Comparison of ENCODE assay signal across 1 cellular context in the genomic region with DNA sequence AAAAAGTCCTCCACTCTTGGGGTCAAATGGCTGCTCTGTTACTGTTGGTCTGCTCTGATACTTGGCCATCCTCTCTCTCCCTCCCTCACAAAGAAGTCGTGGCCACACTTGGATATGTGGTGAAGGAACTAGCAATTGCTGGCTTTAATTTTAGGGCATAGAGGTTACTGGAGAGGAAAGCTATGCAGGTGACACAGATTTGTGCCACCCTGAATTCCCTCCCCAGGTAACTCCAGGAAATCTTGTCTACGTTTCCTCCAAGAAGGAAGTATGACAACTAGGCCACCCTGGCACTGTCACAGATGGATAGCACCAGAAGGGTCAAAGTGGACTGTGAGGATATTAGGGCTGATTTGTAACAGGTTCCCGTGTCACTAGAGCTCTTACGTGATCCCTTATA.
TF ChIP-seq lines count a peak whose summit lies in the region.

No MANE protein-coding gene starts in this region.

TF ChIP-seq in GM12878, 131 proteins besides CTCF, POLR2A, EP300 and RAD21:
- TF ChIP-seq, protein P1, sequence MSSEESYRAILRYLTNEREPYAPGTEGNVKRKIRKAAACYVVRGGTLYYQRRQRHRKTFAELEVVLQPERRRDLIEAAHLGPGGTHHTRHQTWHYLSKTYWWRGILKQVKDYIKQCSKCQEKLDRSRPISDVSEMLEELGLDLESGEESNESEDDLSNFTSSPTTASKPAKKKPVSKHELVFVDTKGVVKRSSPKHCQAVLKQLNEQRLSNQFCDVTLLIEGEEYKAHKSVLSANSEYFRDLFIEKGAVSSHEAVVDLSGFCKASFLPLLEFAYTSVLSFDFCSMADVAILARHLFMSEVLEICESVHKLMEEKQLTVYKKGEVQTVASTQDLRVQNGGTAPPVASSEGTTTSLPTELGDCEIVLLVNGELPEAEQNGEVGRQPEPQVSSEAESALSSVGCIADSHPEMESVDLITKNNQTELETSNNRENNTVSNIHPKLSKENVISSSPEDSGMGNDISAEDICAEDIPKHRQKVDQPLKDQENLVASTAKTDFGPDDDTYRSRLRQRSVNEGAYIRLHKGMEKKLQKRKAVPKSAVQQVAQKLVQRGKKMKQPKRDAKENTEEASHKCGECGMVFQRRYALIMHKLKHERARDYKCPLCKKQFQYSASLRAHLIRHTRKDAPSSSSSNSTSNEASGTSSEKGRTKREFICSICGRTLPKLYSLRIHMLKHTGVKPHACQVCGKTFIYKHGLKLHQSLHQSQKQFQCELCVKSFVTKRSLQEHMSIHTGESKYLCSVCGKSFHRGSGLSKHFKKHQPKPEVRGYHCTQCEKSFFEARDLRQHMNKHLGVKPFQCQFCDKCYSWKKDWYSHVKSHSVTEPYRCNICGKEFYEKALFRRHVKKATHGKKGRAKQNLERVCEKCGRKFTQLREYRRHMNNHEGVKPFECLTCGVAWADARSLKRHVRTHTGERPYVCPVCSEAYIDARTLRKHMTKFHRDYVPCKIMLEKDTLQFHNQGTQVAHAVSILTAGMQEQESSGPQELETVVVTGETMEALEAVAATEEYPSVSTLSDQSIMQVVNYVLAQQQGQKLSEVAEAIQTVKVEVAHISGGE (CRISPR knock-in tag; IDR thresholded peaks at IDR 0.05) = peak; percentile 59; the same call in 1 of the 2 replicates
- TF ChIP-seq SUZ12 (IDR thresholded peaks at IDR 0.05; ENCODE audit: unreplicated experiment) = no peak
TF ChIP-seq in GM12878: peak in this region for 1.
